1 cellular context compared by ENCODE assay signal in genomic region chr5:59503223-59503622, GRCh38.
TF ChIP-seq lines count a peak whose summit lies in the region.

No MANE protein-coding gene starts in this region.

TF ChIP-seq in WTC11, 78 proteins besides CTCF, POLR2A, EP300 and RAD21 (continued from another document):
- no peak for TF ChIP-seq ARID4B (CRISPR knock-in tag; IDR thresholded peaks at IDR 0.05; ENCODE audit: borderline replicate concordance)
- no peak for TF ChIP-seq GRHL2 (CRISPR knock-in tag; IDR thresholded peaks at IDR 0.05; ENCODE audit: insufficient replicate concordance, severe bottlenecking)
- no peak for TF ChIP-seq SOX15 (CRISPR knock-in tag; IDR thresholded peaks at IDR 0.05)
- no peak for TF ChIP-seq GTF2I (CRISPR knock-in tag; conservative IDR thresholded peaks at IDR 0.05)
- no peak for TF ChIP-seq TEAD1 (CRISPR knock-in tag; IDR thresholded peaks at IDR 0.05)
- no peak for TF ChIP-seq USF2 (CRISPR knock-in tag; IDR thresholded peaks at IDR 0.05)
- TF ChIP-seq FOXP4 (CRISPR knock-in tag; IDR thresholded peaks at IDR 0.05), result no peak
- TF ChIP-seq ZNF263 (CRISPR knock-in tag; IDR thresholded peaks at IDR 0.05; ENCODE audit: low read depth), result no peak
- TF ChIP-seq FOXP1 (CRISPR knock-in tag; IDR thresholded peaks at IDR 0.05; ENCODE audit: borderline replicate concordance), result no peak
- no peak for TF ChIP-seq KAT7 (CRISPR knock-in tag; IDR thresholded peaks at IDR 0.05; ENCODE audit: borderline replicate concordance)
- TF ChIP-seq ESRRA (CRISPR knock-in tag; IDR thresholded peaks at IDR 0.05; ENCODE audit: borderline replicate concordance), result no peak
- TF ChIP-seq ATF1 (CRISPR knock-in tag; IDR thresholded peaks at IDR 0.05), result no peak
- TF ChIP-seq HMGXB4 (CRISPR knock-in tag; IDR thresholded peaks at IDR 0.05), result no peak
- TF ChIP-seq ZNF532 (CRISPR knock-in tag; IDR thresholded peaks at IDR 0.05; ENCODE audit: borderline replicate concordance), result no peak
TF ChIP-seq in WTC11: peak in this region for 0.
